9 cellular contexts compared by ENCODE assay signal in the genomic region with DNA sequence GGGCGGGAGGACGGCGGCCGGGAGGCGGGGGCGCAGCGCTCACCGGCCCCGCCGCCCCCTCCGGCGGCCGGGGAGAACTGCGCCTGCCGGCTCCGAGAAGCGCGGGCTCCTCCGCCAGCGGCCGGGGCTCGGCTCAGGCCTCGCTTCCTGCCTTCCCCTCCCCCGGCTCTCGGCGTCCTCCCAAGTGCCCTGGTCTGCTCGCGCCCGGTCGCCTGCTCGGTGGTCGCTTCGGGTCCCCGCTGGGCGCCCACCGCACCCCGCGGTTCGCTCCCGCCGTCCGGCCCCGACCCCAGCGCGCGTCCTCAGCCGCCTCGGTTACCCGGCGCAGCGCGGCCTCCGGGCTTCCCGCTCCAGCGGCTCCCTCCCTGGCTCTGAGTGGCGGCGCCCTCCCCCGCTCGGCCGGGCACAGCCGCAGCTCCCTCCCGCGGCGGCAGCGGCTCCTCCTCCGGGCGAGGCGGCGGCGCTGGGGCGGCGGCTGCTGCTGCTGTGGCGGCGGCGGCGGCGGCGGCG. TPM values are rescaled to one million over a fixed set of nuclear protein-coding genes. Genes with fewer than 3 reads are reported as not detected.
DNase-seq lines count a peak whose midpoint lies in the region; ATAC-seq, FAIRE-seq and TF ChIP-seq lines count a peak whose summit lies in the region.
"Had no signal": no experiment of that assay in that cellular context is flagged by ENCODE, and none has a peak within 500 bp of the region (broad histone marks: within the 10 kb centered on the region; RNA-seq: fewer than 3 reads in every experiment).

No MANE protein-coding gene starts in this region.

- peak; percentile 51 for ATAC-seq in CD8-positive, alpha-beta T cell
- ATAC-seq in HG03442 (IDR thresholded peaks at IDR 0.05; ENCODE audit: unreplicated experiment) = peak; percentile 22
- ATAC-seq in left ventricle myocardium superior = peak; percentile 1

- intact Hi-C loops in CD8-positive, alpha-beta T cell (cut with DNase I, micrococcal nuclease) = loop anchor here in 1 of 2 experiments (5.0 to 10.0 kb wide), 2 partner anchors 46 to 97 kb away; a partner anchor contains a TSS
- intact Hi-C loops in left ventricle myocardium superior (cut with micrococcal nuclease) = loop anchor here (5.0 kb wide), 1 partner anchor 108 kb away; no protein-coding TSS in a partner anchor

- H3K4me3 Mint-ChIP-seq in CD8-positive, alpha-beta T cell = peak overlapping the region; percentile 56
- no peak overlapping the region for H3K4me3 Mint-ChIP-seq in activated naive CD8-positive, alpha-beta T cell treated with anti-CD3 and anti-CD28 coated beads for 36 hours

- H3K9me3 Mint-ChIP-seq in CD8-positive, alpha-beta T cell = no peaks in the 10 kb centered on the region
- H3K9me3 Mint-ChIP-seq in activated naive CD8-positive, alpha-beta T cell treated with anti-CD3 and anti-CD28 coated beads for 36 hours = peaks cover 3% of the 10 kb centered on the region

- peak overlapping the region; percentile 56 for H3K27ac ChIP-seq in CD8-positive, alpha-beta T cell (ENCODE audit: low read depth, low read length)
- peak overlapping the region; percentile 95 for H3K27ac ChIP-seq in rectal smooth muscle tissue (ENCODE audit: low read depth, low read length)

- H3K9ac ChIP-seq in rectal smooth muscle tissue (ENCODE audit: low read length) = peak overlapping the region; percentile 42

- H3K9me3 ChIP-seq in CD8-positive, alpha-beta T cell (ENCODE audit: low read length) = no peaks in the 10 kb centered on the region

- peaks cover 49% of the 10 kb centered on the region for H3K4me1 ChIP-seq in CD8-positive, alpha-beta T cell (ENCODE audit: insufficient read depth, low read length)
- H3K4me1 ChIP-seq in rectal smooth muscle tissue (ENCODE audit: control insufficient read depth, insufficient read depth, low read length) = peaks cover 18% of the 10 kb centered on the region

- H3K4me3 ChIP-seq in CD8-positive, alpha-beta T cell (ENCODE audit: low read depth, low read length) = peak overlapping the region; percentile 63
- peak overlapping the region; percentile 75 for H3K4me3 ChIP-seq in rectal smooth muscle tissue (ENCODE audit: low read length)

- no peak for FAIRE-seq in GM19239 (lab: Jason Lieb, UNC)

- no peaks in the 10 kb centered on the region for H3K27me3 Mint-ChIP-seq in CD8-positive, alpha-beta T cell (ENCODE audit: low read depth)
- H3K27me3 Mint-ChIP-seq in activated naive CD8-positive, alpha-beta T cell treated with anti-CD3 and anti-CD28 coated beads for 36 hours = no peaks in the 10 kb centered on the region

- POLR2A ChIA-PET in CD8-positive, alpha-beta T cell (lab: Charles Lee) = interaction anchor here (1.0 to 10.3 kb wide), 10 partner anchors 14 to 131 kb away, joined by 3 to 251 read pairs (median 23); a partner anchor contains a TSS

- peak; percentile 31 for TF ChIP-seq CTCF in CD8-positive, alpha-beta T cell (IDR thresholded peaks at IDR 0.05)

- H3K27ac Mint-ChIP-seq in CD8-positive, alpha-beta T cell = no peak overlapping the region
- no peak overlapping the region for H3K27ac Mint-ChIP-seq in activated naive CD8-positive, alpha-beta T cell treated with anti-CD3 and anti-CD28 coated beads for 36 hours
- H3K27ac Mint-ChIP-seq: brain had no signal

- H3K27me3 ChIP-seq in CD8-positive, alpha-beta T cell (ENCODE audit: insufficient read depth, low read length) = no peaks in the 10 kb centered on the region
- no peaks in the 10 kb centered on the region for H3K27me3 ChIP-seq in rectal smooth muscle tissue (ENCODE audit: control insufficient read depth, insufficient read depth, low read length)

- in situ Hi-C loops in SK-MEL-5 (cut with HindIII; ENCODE audit: low pct_unique_long_range_greater_than_20kb, low sequenced_read_pairs) = no loop called here

- H3K36me3 Mint-ChIP-seq in CD8-positive, alpha-beta T cell = peaks cover 40% of the 10 kb centered on the region
- H3K36me3 Mint-ChIP-seq in activated naive CD8-positive, alpha-beta T cell treated with anti-CD3 and anti-CD28 coated beads for 36 hours = peaks cover 41% of the 10 kb centered on the region

- CTCF ChIA-PET in CD8-positive, alpha-beta T cell (lab: Charles Lee) = interaction anchor here (0.7 to 12.3 kb wide), 7 partner anchors 9 to 139 kb away, joined by 3 to 95 read pairs (median 5); a partner anchor contains a TSS

- DNase-seq in CD8-positive, alpha-beta T cell = peak; percentile 40 to 83 (median 65)
- peak; percentile 66 for DNase-seq in GM19239 (ENCODE audit: insufficient read length, low spot score)
- DNase-seq in SK-MEL-5 (ENCODE audit: low read depth, low spot score) = peak; percentile 65
- DNase-seq in activated naive CD8-positive, alpha-beta T cell treated with anti-CD3 and anti-CD28 coated beads for 36 hours = peak; percentile 87
- peak; percentile 84 for DNase-seq in left ventricle myocardium superior
- DNase-seq in NCI-H345 (lab: John Stamatoyannopoulos, UW) = no peak

- peaks cover 45% of the 10 kb centered on the region for H3K4me1 Mint-ChIP-seq in CD8-positive, alpha-beta T cell (ENCODE audit: low read depth)
- peaks cover 29% of the 10 kb centered on the region for H3K4me1 Mint-ChIP-seq in activated naive CD8-positive, alpha-beta T cell treated with anti-CD3 and anti-CD28 coated beads for 36 hours

- H3K36me3 ChIP-seq in CD8-positive, alpha-beta T cell (ENCODE audit: insufficient read depth, low read length) = peaks cover 19% of the 10 kb centered on the region
- peaks cover 28% of the 10 kb centered on the region for H3K36me3 ChIP-seq in rectal smooth muscle tissue (ENCODE audit: control insufficient read depth, insufficient read depth, low read length)

RNA-seq across cellular contexts. Expression of a gene that starts 0.3 kb away (rescaled TPM):
- 100 to 1,000 TPM; 151 to 155 TPM for total RNA-seq in CD8-positive, alpha-beta T cell
- 52.9 and 59.1 TPM in 2 replicates for total RNA-seq in SK-MEL-5 (2014; rRNA removed; shearing (Covaris generic))
- 63.3 and 77.7 TPM in 2 replicates for polyA plus RNA-seq in SK-MEL-5 (2015; cell fraction: cytosol; rRNA removed)
- polyA plus RNA-seq in SK-MEL-5 (2015; cell fraction: nucleus; rRNA removed) = 86.8 and 88.6 TPM in 2 replicates
- 100 to 1,000 TPM; 158 to 169 TPM for total RNA-seq in activated naive CD8-positive, alpha-beta T cell treated with anti-CD3 and anti-CD28 coated beads for 36 hours
- 65.2 TPM for total RNA-seq in left ventricle myocardium superior

RNA-seq across cellular contexts. Expression of a gene that starts 19.5 kb away (rescaled TPM):
- total RNA-seq in CD8-positive, alpha-beta T cell = 10 to 100 TPM; 85.5 to 85.7 TPM
- 28.8 and 29.9 TPM in 2 replicates for total RNA-seq in SK-MEL-5 (2014; rRNA removed; shearing (Covaris generic))
- 46.8 and 55.0 TPM in 2 replicates for polyA plus RNA-seq in SK-MEL-5 (2015; cell fraction: cytosol; rRNA removed)
- 101 and 120 TPM in 2 replicates for polyA plus RNA-seq in SK-MEL-5 (2015; cell fraction: nucleus; rRNA removed)
- total RNA-seq in activated naive CD8-positive, alpha-beta T cell treated with anti-CD3 and anti-CD28 coated beads for 36 hours = 10 to 100 TPM; 78.7 to 83.4 TPM
- total RNA-seq in left ventricle myocardium superior = 36.0 TPM

RNA-seq across cellular contexts. Expression of a gene that starts 32.4 kb away (rescaled TPM):
- 10 to 100 TPM; 43.2 to 43.8 TPM for total RNA-seq in CD8-positive, alpha-beta T cell
- total RNA-seq in SK-MEL-5 (2014; rRNA removed; shearing (Covaris generic)) = 25.7 and 27.0 TPM in 2 replicates
- polyA plus RNA-seq in SK-MEL-5 (2015; cell fraction: cytosol; rRNA removed) = 33.8 and 36.9 TPM in 2 replicates
- 123 and 129 TPM in 2 replicates for polyA plus RNA-seq in SK-MEL-5 (2015; cell fraction: nucleus; rRNA removed)
- total RNA-seq in activated naive CD8-positive, alpha-beta T cell treated with anti-CD3 and anti-CD28 coated beads for 36 hours = 10 to 100 TPM; 17.1 to 18.2 TPM
- total RNA-seq in left ventricle myocardium superior = 23.6 TPM

RNA-seq across cellular contexts. Expression of a gene that starts 48.7 kb away (rescaled TPM):
- not detected for total RNA-seq in CD8-positive, alpha-beta T cell
- not detected in 2 replicates for total RNA-seq in SK-MEL-5 (2014; rRNA removed; shearing (Covaris generic))
- not detected in 2 replicates for polyA plus RNA-seq in SK-MEL-5 (2015; cell fraction: cytosol; rRNA removed)
- polyA plus RNA-seq in SK-MEL-5 (2015; cell fraction: nucleus; rRNA removed) = 0.64 TPM in 1 of 2 replicates, not detected in the other
- not detected for total RNA-seq in activated naive CD8-positive, alpha-beta T cell treated with anti-CD3 and anti-CD28 coated beads for 36 hours
- total RNA-seq in left ventricle myocardium superior = 17.0 TPM

RNA-seq across cellular contexts. Expression of a gene that starts 48.8 kb away (rescaled TPM):
- not detected for total RNA-seq in CD8-positive, alpha-beta T cell
- total RNA-seq in SK-MEL-5 (2014; rRNA removed; shearing (Covaris generic)) = 0.05 TPM in 1 of 2 replicates, not detected in the other
- polyA plus RNA-seq in SK-MEL-5 (2015; cell fraction: cytosol; rRNA removed) = not detected in 2 replicates
- not detected in 2 replicates for polyA plus RNA-seq in SK-MEL-5 (2015; cell fraction: nucleus; rRNA removed)
- total RNA-seq in activated naive CD8-positive, alpha-beta T cell treated with anti-CD3 and anti-CD28 coated beads for 36 hours = not detected
- total RNA-seq in left ventricle myocardium superior = not detected

Comparison
In these comparisons a context has a peak if more than half of its experiments do, and no peak if none do; other contexts are left out.
1. ATAC-seq: peak in every context shown above with its lines; median percentile 51 in CD8-positive, alpha-beta T cell; 22 in HG03442; 1 in left ventricle myocardium superior.